ENCODE assay signal across 8 cellular contexts in genomic region chr16:57447142-57447962, GRCh38. TPM values are rescaled to one million over a fixed set of nuclear protein-coding genes. Genes with fewer than 3 reads are reported as not detected.
DNase-seq lines count a peak whose midpoint lies in the region; ATAC-seq, FAIRE-seq and TF ChIP-seq lines count a peak whose summit lies in the region.

CIAPIN1 (minus strand) TSS chr16:57447385; CDS start chr16:57440928, 6,457 bp downstream.
COQ9 (plus strand) TSS chr16:57447479; CDS start chr16:57447506, 27 bp downstream.

- no peaks in the 10 kb centered on the region for H3K9me3 Mint-ChIP-seq in T-cell
- H3K9me3 Mint-ChIP-seq in type B pancreatic cell: no peaks in the 10 kb centered on the region

- H3K27ac ChIP-seq in adipose tissue (ENCODE audit: low read depth, low read length): peak within 1 kb of the TSS; percentile 29
- H3K27ac ChIP-seq in heart left ventricle: peak within 1 kb of the TSS; percentile 70 to 98 (median 94)

- no peaks in the 10 kb centered on the region for H3K9me3 ChIP-seq in heart left ventricle

- H3K4me3 Mint-ChIP-seq in T-cell (peak within 1 kb of the TSS; percentile 87 to 90 (median 89)), type B pancreatic cell (peak within 1 kb of the TSS; percentile 95)

- peaks cover 33 to 46% (median 45%) of the 10 kb centered on the region in 3 donors for H3K4me1 Mint-ChIP-seq in T-cell
- H3K4me1 Mint-ChIP-seq in type B pancreatic cell (ENCODE audit: unreplicated experiment): peaks cover 12% of the 10 kb centered on the region

- 0 to 1% (median 0%) methylated on average over 40 to 70 of the region's 70 CpGs for WGBS in adipose tissue, 3 donors
- 0 to 1% (median 1%) methylated on average over 44 to 70 of the region's 70 CpGs for WGBS in heart left ventricle, 4 donors

- ATAC-seq in HG02840 (IDR thresholded peaks at IDR 0.05; ENCODE audit: low FRiP score, unreplicated experiment) (peak; percentile 98), T-cell (replicated peaks in 1 of 4) (peak; percentile 99), heart left ventricle (peak; percentile 99)

- H3K27ac Mint-ChIP-seq in T-cell: peak within 1 kb of the TSS; percentile 78 to 88
- peak within 1 kb of the TSS; percentile 96 for H3K27ac Mint-ChIP-seq in type B pancreatic cell

- H3K36me3 Mint-ChIP-seq in T-cell (peaks cover 14% of the 10 kb centered on the region), type B pancreatic cell (peaks cover 13% of the 10 kb centered on the region)

- TF ChIP-seq POLR2A in GM12892 (IDR thresholded peaks at IDR 0.05; ENCODE audit: low read depth, low read length): peak; percentile 96
- peak; percentile 74 to 91 for TF ChIP-seq POLR2A in heart left ventricle (IDR thresholded peaks at IDR 0.05)

- TF ChIP-seq CTCF in heart left ventricle (IDR thresholded peaks at IDR 0.05) (peak in 1 of 12 donors; percentile 31), type B pancreatic cell (conservative IDR thresholded peaks at IDR 0.05) (no peak)

- no peaks in the 10 kb centered on the region for H3K27me3 ChIP-seq in heart left ventricle

- FAIRE-seq in GM12892 (lab: Jason Lieb, UNC): peak; percentile 98

- peak within 1 kb of the TSS; percentile 60 to 98 (median 86) for H3K4me3 ChIP-seq in heart left ventricle

- CTCF ChIA-PET in T-cell (lab: Charles Lee): interaction anchor here (0.5 to 1.2 kb wide), 7 partner anchors 12 to 145 kb away, joined by 3 to 6 read pairs (median 3); partner anchors contain the start of genes CCDC102A (in 1 of the 2) and POLR2C (in 1 of the 2)

- peaks cover 0 to 18% (median 16%) of the 10 kb centered on the region in 9 donors for H3K36me3 ChIP-seq in heart left ventricle

- peaks cover 0 to 43% (median 24%) of the 10 kb centered on the region in 12 donors for H3K4me1 ChIP-seq in heart left ventricle

- intact Hi-C loops in heart left ventricle (cut with DNase I) (no loop called here), posterior cingulate gyrus (cut with DNase I) (no loop called here)

- no peaks in the 10 kb centered on the region for H3K27me3 Mint-ChIP-seq in T-cell
- H3K27me3 Mint-ChIP-seq in type B pancreatic cell: no peaks in the 10 kb centered on the region

- DNase-seq in GM12892 (ENCODE audit: insufficient read length) (peak; percentile 93), NCI-H1436 treated with DMSO at 0.1 percent for 48 hours (lab: John Stamatoyannopoulos, UW) (peak; percentile 33), T-cell (peak; percentile 83 to 94 (median 92)), heart left ventricle (peak; percentile 94 to 98 (median 97)), posterior cingulate gyrus (peak; percentile 82 to 99 (median 89)), type B pancreatic cell (ENCODE audit: extremely low spot score, unreplicated experiment) (peak; percentile 95)

- POLR2A ChIA-PET in T-cell (lab: Charles Lee): interaction anchor here in 1 of 2 donors (0.5 to 1.6 kb wide), 4 partner anchors 15 to 996 kb away, joined by 3 to 9 read pairs (median 4); partner anchors contain the start of genes ARL2BP, NUDT21, OGFOD1 and POLR2C

RNA-seq across cellular contexts. Expression of gene CIAPIN1, which starts in this region (rescaled TPM):
- 32.6 TPM for polyA plus RNA-seq in GM12892 (2012; ENCODE audit: missing spikeins)
- total RNA-seq in T-cell (10 to 100 TPM; 26.5 to 46.8 (median 28.5) TPM), heart left ventricle (10 to 100 TPM; 41.0 to 73.2 (median 51.7) TPM), type B pancreatic cell (ENCODE audit: low replicate concordance) (68.2 and 73.7 TPM in 2 replicates)
- polyA plus RNA-seq in adipose tissue (10 to 100 TPM; 16.2 to 31.6 (median 24.9) TPM), heart left ventricle (10 to 100 TPM; 22.4 to 73.2 TPM)

RNA-seq across cellular contexts. Expression of gene COQ9, which starts in this region (rescaled TPM):
- polyA plus RNA-seq in GM12892 (2012; ENCODE audit: missing spikeins): 47.6 TPM
- total RNA-seq in T-cell (10 to 100 TPM; 18.0 to 35.3 (median 34.2) TPM), heart left ventricle (100 to 1,000 TPM; 126 to 331 (median 191) TPM), type B pancreatic cell (ENCODE audit: low replicate concordance) (73.1 and 96.0 TPM in 2 replicates)
- polyA plus RNA-seq in adipose tissue (10 to 100 TPM; 37.2 to 49.7 (median 42.5) TPM), heart left ventricle (100 to 1,000 TPM; 156 to 436 TPM)

Comparison
In these comparisons a context has a peak if more than half of its experiments do, and no peak if none do; other contexts are left out.
1. Peak in every context shown above with its lines: DNase-seq, ATAC-seq, H3K4me3 ChIP-seq and H3K27ac ChIP-seq.
2. DNase-seq: peak in every context shown above with its lines; median percentile 97 in heart left ventricle; 95 in type B pancreatic cell; 93 in GM12892; 92 in T-cell; 89 in posterior cingulate gyrus; 33 in NCI-H1436 treated with DMSO at 0.1 percent for 48 hours.